ENCODE assay signal across 6 cellular contexts in the genomic region with DNA sequence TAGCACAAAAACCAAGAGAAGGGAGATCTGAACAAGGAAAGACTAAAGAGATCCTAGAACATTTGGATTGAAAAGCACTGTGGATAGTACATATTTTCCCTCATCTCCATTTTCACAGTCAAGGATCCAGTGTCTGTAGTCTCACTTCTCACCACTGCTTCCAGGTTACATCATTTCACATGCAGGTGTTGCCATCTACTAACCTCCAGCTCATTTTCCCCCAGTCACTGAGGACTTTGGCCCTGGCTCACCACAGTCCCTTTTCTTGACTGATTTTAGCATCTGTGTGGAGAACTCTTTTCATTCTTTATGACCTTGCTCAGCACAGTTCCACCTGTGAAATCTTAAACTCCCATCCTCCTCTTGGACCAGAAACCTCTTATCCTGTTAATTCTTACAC. TPM values are rescaled to one million over a fixed set of nuclear protein-coding genes. Genes with fewer than 3 reads are reported as not detected.
DNase-seq lines count a peak whose midpoint lies in the region; ATAC-seq, FAIRE-seq and TF ChIP-seq lines count a peak whose summit lies in the region.
"Not testable (repeated sequence)": the region's sequence is repeated elsewhere in the genome, so short reads cannot be mapped to it uniquely, and the experiment has no call there.

No MANE protein-coding gene starts in this region.

- not testable (repeated sequence) for H3K27me3 Mint-ChIP-seq in T-helper 17 cell; activated naive CD8-positive, alpha-beta T cell treated with anti-CD3 and anti-CD28 coated beads, Interleukin-2, amount 50 U/mL, for 24 hours; central memory CD8-positive, alpha-beta T cell

- H3K36me3 Mint-ChIP-seq in T-helper 17 cell (ENCODE audit: low read depth), result peaks cover 18% of the 10 kb centered on the region
- H3K36me3 Mint-ChIP-seq in activated naive CD8-positive, alpha-beta T cell treated with anti-CD3 and anti-CD28 coated beads, Interleukin-2, amount 50 U/mL, for 24 hours (ENCODE audit: low read depth); central memory CD8-positive, alpha-beta T cell (ENCODE audit: insufficient read depth): not testable (repeated sequence)

- DNase-seq in GM12891 (ENCODE audit: insufficient read length, low spot score); T-helper 17 cell; activated naive CD8-positive, alpha-beta T cell treated with anti-CD3 and anti-CD28 coated beads, Interleukin-2, amount 50 U/mL, for 24 hours; central memory CD8-positive, alpha-beta T cell (ENCODE audit: low spot score in 2 of 2); left lobe of liver (ENCODE audit: low spot score); right lobe of liver: not testable (repeated sequence)

- FAIRE-seq in GM12891 (lab: Jason Lieb, UNC), result peak; percentile 58

- not testable (repeated sequence) for H3K27me3 ChIP-seq in right lobe of liver

- H3K27ac Mint-ChIP-seq in T-helper 17 cell, result peak overlapping the region; percentile 39
- H3K27ac Mint-ChIP-seq in activated naive CD8-positive, alpha-beta T cell treated with anti-CD3 and anti-CD28 coated beads, Interleukin-2, amount 50 U/mL, for 24 hours, result not testable (repeated sequence)
- H3K27ac Mint-ChIP-seq in central memory CD8-positive, alpha-beta T cell (ENCODE audit: low read depth), result peak overlapping the region; percentile 20

- not testable (repeated sequence) for H3K4me3 ChIP-seq in right lobe of liver

- not testable (repeated sequence) for H3K9me3 Mint-ChIP-seq in activated naive CD8-positive, alpha-beta T cell treated with anti-CD3 and anti-CD28 coated beads, Interleukin-2, amount 50 U/mL, for 24 hours; central memory CD8-positive, alpha-beta T cell

- not testable (repeated sequence) for H3K27ac ChIP-seq in right lobe of liver

- H3K4me1 Mint-ChIP-seq in T-helper 17 cell; activated naive CD8-positive, alpha-beta T cell treated with anti-CD3 and anti-CD28 coated beads, Interleukin-2, amount 50 U/mL, for 24 hours; central memory CD8-positive, alpha-beta T cell: not testable (repeated sequence)

- intact Hi-C loops in right lobe of liver (cut with DNase I), result not testable (repeated sequence)

- ATAC-seq in T-helper 17 cell; central memory CD8-positive, alpha-beta T cell (replicated peaks; ENCODE audit: extremely low read depth, poor library complexity, severe bottlenecking): not testable (repeated sequence)
- ATAC-seq in activated naive CD8-positive, alpha-beta T cell treated with anti-CD3 and anti-CD28 coated beads, Interleukin-2, amount 50 U/mL, for 24 hours, result peak; percentile 20
- peak; percentile 70 for ATAC-seq in left lobe of liver
- peak; percentile 30 to 83 (median 62) for ATAC-seq in right lobe of liver

- not testable (repeated sequence) for H3K4me1 ChIP-seq in right lobe of liver

- not testable (repeated sequence) for H3K36me3 ChIP-seq in right lobe of liver

- not testable (repeated sequence) for H3K4me3 Mint-ChIP-seq in T-helper 17 cell; activated naive CD8-positive, alpha-beta T cell treated with anti-CD3 and anti-CD28 coated beads, Interleukin-2, amount 50 U/mL, for 24 hours; central memory CD8-positive, alpha-beta T cell

- not testable (repeated sequence) for TF ChIP-seq POLR2A in GM12891 (IDR thresholded peaks at IDR 0.05; ENCODE audit: low read depth, low read length); right lobe of liver (IDR thresholded peaks at IDR 0.05)

- not testable (repeated sequence) for TF ChIP-seq CTCF in right lobe of liver (IDR thresholded peaks at IDR 0.05)

- not testable (repeated sequence) for H3K9me3 ChIP-seq in T-helper 17 cell (ENCODE audit: control insufficient read depth, low read length, poor library complexity, severe bottlenecking); right lobe of liver

RNA-seq across cellular contexts. Expression of gene KLHDC2, which starts 21.5 kb away (rescaled TPM):
- 15.8 TPM for polyA plus RNA-seq in GM12891 (2012; ENCODE audit: low read depth, missing spikeins)
- total RNA-seq in T-helper 17 cell (10 to 100 TPM; 73.5 to 79.2 TPM), left lobe of liver (56.2 TPM), right lobe of liver (10 to 100 TPM; 34.0 to 69.6 (median 49.7) TPM)

RNA-seq across cellular contexts. Expression of gene KLHDC1, which starts 53.6 kb away (rescaled TPM):
- polyA plus RNA-seq in GM12891 (2012; ENCODE audit: low read depth, missing spikeins), result 0.82 TPM
- total RNA-seq in T-helper 17 cell (1 to 10 TPM; 7.4 to 7.5 TPM), left lobe of liver (3.0 TPM), right lobe of liver (1 to 10 TPM; 1.1 to 3.4 (median 2.1) TPM)

RNA-seq across cellular contexts. Expression of gene POLE2, which starts 58.5 kb away (rescaled TPM):
- 11.9 TPM for polyA plus RNA-seq in GM12891 (2012; ENCODE audit: low read depth, missing spikeins)
- 1 to 10 TPM; 1.0 to 2.2 TPM for total RNA-seq in T-helper 17 cell
- total RNA-seq in left lobe of liver, result 3.3 TPM
- 1 to 10 TPM in 5 of 6 experiments, under 1 TPM in 1; 0.73 to 9.0 (median 4.2) TPM for total RNA-seq in right lobe of liver
